In the genomic region with DNA sequence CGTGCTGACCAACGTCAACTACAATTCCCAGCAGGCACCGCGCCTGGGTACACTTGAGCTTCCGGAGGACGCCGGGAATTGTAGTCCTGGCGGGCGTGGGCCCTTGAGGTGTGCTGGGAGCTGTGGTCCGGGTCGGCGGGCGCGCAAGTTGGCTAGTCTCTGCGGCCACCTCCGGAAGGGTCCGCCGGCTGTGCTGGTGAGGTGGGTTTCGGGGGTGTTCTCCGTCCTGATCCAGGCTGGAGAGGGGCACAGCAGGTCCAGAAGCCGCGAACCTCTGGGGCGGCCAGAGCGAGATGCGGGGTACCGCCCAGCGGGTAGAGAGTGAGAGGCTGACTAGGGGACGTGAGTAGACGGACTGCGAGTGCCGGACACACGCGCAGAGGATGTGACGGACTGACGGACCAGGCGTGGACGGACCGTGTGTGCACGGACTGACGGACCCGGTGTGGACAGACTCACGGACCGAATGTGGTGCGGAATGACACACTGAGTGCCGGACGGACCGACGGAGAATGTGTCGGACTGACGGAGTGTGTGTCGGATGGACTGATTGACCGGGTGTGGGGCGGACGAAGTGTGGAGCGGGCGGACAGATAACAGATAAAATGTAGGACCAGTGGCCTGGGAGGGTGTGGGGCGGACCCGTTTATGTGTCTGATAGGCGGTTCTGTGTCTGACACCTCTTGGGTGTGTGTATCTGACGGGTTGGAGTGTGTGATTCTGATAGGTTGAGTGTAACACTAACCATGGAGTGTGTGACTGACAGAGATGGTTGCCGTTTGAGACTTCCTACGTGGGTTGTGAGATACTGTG, we compare ENCODE assay signal across 9 cellular contexts. TPM values are rescaled to one million over a fixed set of nuclear protein-coding genes. Genes with fewer than 3 reads are reported as not detected.
DNase-seq lines count a peak whose midpoint lies in the region; ATAC-seq, FAIRE-seq and TF ChIP-seq lines count a peak whose summit lies in the region.
"Had no signal": no experiment of that assay in that cellular context is flagged by ENCODE, and none has a peak within 500 bp of the region (broad histone marks: within the 10 kb centered on the region; RNA-seq: fewer than 3 reads in every experiment).

A gene (plus strand): TSS at position 81 of the 813 bp plus-strand sequence. CDS start 7,809 bp downstream, outside the sequence.

- peak; percentile 85 for ATAC-seq in HG03432 (IDR thresholded peaks at IDR 0.05; ENCODE audit: unreplicated experiment)
- ATAC-seq in activated CD4-positive, alpha-beta T cell treated with anti-CD3 and anti-CD28 coated beads for 36 hours, result peak; percentile 91

- H3K9ac ChIP-seq in BLaER1, result peak within 1 kb of the TSS; percentile 82
- H3K9ac ChIP-seq in colonic mucosa (ENCODE audit: low read depth in 2 of 2, low read length in 2 of 2), result peak within 1 kb of the TSS; percentile 66 to 95

- H3K36me3 ChIP-seq in BLaER1 (peaks cover 15% of the 10 kb centered on the region), colonic mucosa (no peaks in the 10 kb centered on the region)

- H3K9me3 ChIP-seq in BLaER1 (no peaks in the 10 kb centered on the region), colonic mucosa (no peaks in the 10 kb centered on the region)

- peaks cover 4% of the 10 kb centered on the region for H3K4me1 Mint-ChIP-seq in activated CD4-positive, alpha-beta T cell treated with anti-CD3 and anti-CD28 coated beads for 36 hours
- H3K4me1 Mint-ChIP-seq: activated naive CD4-positive, alpha-beta T cell treated with anti-CD3 and anti-CD28 coated beads, Interleukin-2, amount 50 U/mL, for 24 hours had no signal

- H3K36me3 Mint-ChIP-seq in activated CD4-positive, alpha-beta T cell treated with anti-CD3 and anti-CD28 coated beads for 36 hours (ENCODE audit: low read depth), result no peaks in the 10 kb centered on the region

- H3K4me3 ChIP-seq in BLaER1, result peak within 1 kb of the TSS; percentile 92
- H3K4me3 ChIP-seq in colonic mucosa, result peak within 1 kb of the TSS; percentile 84

- no peak for TF ChIP-seq CTCF in colonic mucosa (IDR thresholded peaks at IDR 0.05)

- no peaks in the 10 kb centered on the region for H3K9me3 Mint-ChIP-seq in activated CD4-positive, alpha-beta T cell treated with anti-CD3 and anti-CD28 coated beads for 36 hours (ENCODE audit: low read depth)
- H3K9me3 Mint-ChIP-seq: activated naive CD4-positive, alpha-beta T cell treated with anti-CD3 and anti-CD28 coated beads, Interleukin-2, amount 50 U/mL, for 24 hours had no signal

- H3K27ac Mint-ChIP-seq in activated CD4-positive, alpha-beta T cell treated with anti-CD3 and anti-CD28 coated beads for 36 hours, result no peak within 1 kb of the TSS
- H3K27ac Mint-ChIP-seq: activated naive CD4-positive, alpha-beta T cell treated with anti-CD3 and anti-CD28 coated beads, Interleukin-2, amount 50 U/mL, for 24 hours had no signal

- peak; percentile 94 for FAIRE-seq in GM19239 (lab: Jason Lieb, UNC)

- POLR2A ChIA-PET in activated CD4-positive, alpha-beta T cell treated with anti-CD3 and anti-CD28 coated beads for 36 hours (lab: Charles Lee), result interaction anchor here (1.1 kb wide), 1 partner anchor 192 kb away, joined by 6 read pairs; a partner anchor contains a TSS

- H4K20me1 ChIP-seq in BLaER1, result peaks cover 24% of the 10 kb centered on the region

- intact Hi-C loops in activated CD4-positive, alpha-beta T cell treated with anti-CD3 and anti-CD28 coated beads for 36 hours (cut with DNase I, micrococcal nuclease), result loop anchor here (1.0 to 2.0 kb wide), 18 partner anchors 20 to 248 kb away; a partner anchor contains a TSS
- intact Hi-C loops in colonic mucosa (cut with DNase I), result no loop called here

- no peaks in the 10 kb centered on the region for H3K27me3 Mint-ChIP-seq in activated CD4-positive, alpha-beta T cell treated with anti-CD3 and anti-CD28 coated beads for 36 hours
- H3K27me3 Mint-ChIP-seq: activated naive CD4-positive, alpha-beta T cell treated with anti-CD3 and anti-CD28 coated beads, Interleukin-2, amount 50 U/mL, for 24 hours had no signal

- H3K27me3 ChIP-seq in BLaER1 (no peaks in the 10 kb centered on the region), colonic mucosa (no peaks in the 10 kb centered on the region)

- H3K4me3 Mint-ChIP-seq in activated CD4-positive, alpha-beta T cell treated with anti-CD3 and anti-CD28 coated beads for 36 hours, result no peak within 1 kb of the TSS
- H3K4me3 Mint-ChIP-seq: activated naive CD4-positive, alpha-beta T cell treated with anti-CD3 and anti-CD28 coated beads, Interleukin-2, amount 50 U/mL, for 24 hours had no signal

- H3K4me2 ChIP-seq in BLaER1, result peak within 1 kb of the TSS; percentile 95

- H3K27ac ChIP-seq in BLaER1 (peak within 1 kb of the TSS; percentile 75), colonic mucosa (peak within 1 kb of the TSS; percentile 94)

- CTCF ChIA-PET in activated CD4-positive, alpha-beta T cell treated with anti-CD3 and anti-CD28 coated beads for 36 hours (lab: Charles Lee), result interaction anchor here (1.3 kb wide), 1 partner anchor 18 kb away, joined by 4 read pairs; no protein-coding TSS in a partner anchor

- H3K4me1 ChIP-seq in BLaER1 (peaks cover 38% of the 10 kb centered on the region), colonic mucosa (peaks cover 12% of the 10 kb centered on the region)

- DNase-seq in GM19239 (ENCODE audit: insufficient read length, low spot score), result peak; percentile 94
- DNase-seq in NCI-H460 (ENCODE audit: extremely low read depth, low read depth), result peak; percentile 89
- peak; percentile 96 for DNase-seq in activated CD4-positive, alpha-beta T cell treated with anti-CD3 and anti-CD28 coated beads for 36 hours
- peak; percentile 98 for DNase-seq in colonic mucosa
- peak; percentile 99 for DNase-seq in left kidney (ENCODE audit: low read depth, low spot score)
- DNase-seq in stimulated activated CD4-positive, alpha-beta T cell treated with anti-CD3 and anti-CD28 coated beads, Interleukin-1b, Interleukin-23, amount 100 ng/mL, for 4 hours (ENCODE audit: low read depth in 2 of 2), result peak; percentile 79 to 83

RNA-seq across cellular contexts. Expression of the gene that starts here (rescaled TPM):
- total RNA-seq in NCI-H460 (2014; rRNA removed; shearing (Covaris generic)), result 2.4 and 2.5 TPM in 2 replicates
- 1.6 and 2.4 TPM in 2 replicates for polyA plus RNA-seq in NCI-H460 (2014; cell fraction: nucleus; rRNA removed)
- total RNA-seq in activated CD4-positive, alpha-beta T cell treated with anti-CD3 and anti-CD28 coated beads for 36 hours, result 1 to 10 TPM; 3.1 to 3.8 TPM
- total RNA-seq in colonic mucosa, result 1 to 10 TPM; 3.0 to 3.7 TPM

Comparison
In these comparisons a context has a peak if more than half of its experiments do, and no peak if none do; other contexts are left out.
1. Peak in every context shown above with its lines: DNase-seq, ATAC-seq, H3K4me3 ChIP-seq and H3K27ac ChIP-seq.